ENCODE assay signal across 1 cellular context in genomic region chr7:39791035-39791434, GRCh38.
TF ChIP-seq lines count a peak whose summit lies in the region.
"Not testable (repeated sequence)": the region's sequence is repeated elsewhere in the genome, so short reads cannot be mapped to it uniquely, and the experiment has no call there.

No MANE protein-coding gene starts in this region.

TF ChIP-seq in K562, 482 proteins besides CTCF, POLR2A, EP300 and RAD21:
- TF ChIP-seq MGA (IDR thresholded peaks at IDR 0.05) (peak; percentile 27; the same call in 1 of the 2 replicates), ZNF592 (IDR thresholded peaks at IDR 0.05) (0 out of 2 replicates have a peak, but pooled peaks have one; percentile 32), L3MBTL2 (IDR thresholded peaks at IDR 0.05) (peak; percentile 19; the same call in 1 of the 2 replicates), ATF3 (IDR thresholded peaks at IDR 0.05) (peak; percentile 29; the same call in 1 of the 2 replicates)
- not testable (repeated sequence) for TF ChIP-seq ATF3 (CRISPR knock-in tag; conservative IDR thresholded peaks at IDR 0.05)
